16 cellular contexts compared by ENCODE assay signal in genomic region chr17:6570731-6571465, GRCh38.
"Had no signal": no experiment of that assay in that cellular context is flagged by ENCODE, and none has a peak within 500 bp of the region (broad histone marks: within the 10 kb centered on the region; RNA-seq: fewer than 3 reads in every experiment).

No MANE protein-coding gene starts in this region.

- H3K27me3 ChIP-seq: brain microvascular endothelial cell, right atrium auricular region, suprapubic skin, upper lobe of left lung had no signal

- H3K36me3 ChIP-seq: brain microvascular endothelial cell, right atrium auricular region, suprapubic skin, upper lobe of left lung had no signal

- H3K4me3 ChIP-seq: lung, right atrium auricular region, suprapubic skin, upper lobe of left lung had no signal

- H3K27ac ChIP-seq: brain microvascular endothelial cell, right atrium auricular region, suprapubic skin, upper lobe of left lung had no signal

- H3K9me3 ChIP-seq: right atrium auricular region, suprapubic skin, upper lobe of left lung had no signal

- DNase-seq: activated CD4-positive, alpha-beta T cell treated with anti-CD3 and anti-CD28 coated beads, Interleukin-2, amount 50 U/mL, for 1 hour; activated naive CD4-positive, alpha-beta T cell; activated naive CD8-positive, alpha-beta T cell treated with anti-CD3 and anti-CD28 coated beads, Interleukin-2, amount 10 ng/mL, durations not matched to agents 7 days and 5 days; brain microvascular endothelial cell; cerebellar nuclear complex; dermis blood vessel endothelial cell; erythroblast; small intestine; stimulated activated CD4-positive, alpha-beta T cell treated with anti-CD3 and anti-CD28 coated beads, Interleukin-4, amount 100 ng/mL, for 4 hours; stimulated activated CD8-positive, alpha-beta memory T cell treated with anti-CD3 and anti-CD28 coated beads, Interleukin-4, amount 100 ng/mL, for 48 hours; stimulated activated naive CD4-positive, alpha-beta T cell treated with Interleukin-2 at 50 U/mL for 16 hours; SW 1271 had no signal

- H3K27ac Mint-ChIP-seq: activated naive CD8-positive, alpha-beta T cell treated with anti-CD3 and anti-CD28 coated beads, Interleukin-2, amount 10 ng/mL, durations not matched to agents 7 days and 5 days had no signal

- H3K27me3 Mint-ChIP-seq: activated naive CD8-positive, alpha-beta T cell treated with anti-CD3 and anti-CD28 coated beads, Interleukin-2, amount 10 ng/mL, durations not matched to agents 7 days and 5 days had no signal

- H3K9me3 Mint-ChIP-seq: activated naive CD8-positive, alpha-beta T cell treated with anti-CD3 and anti-CD28 coated beads, Interleukin-2, amount 10 ng/mL, durations not matched to agents 7 days and 5 days had no signal

- H3K4me3 Mint-ChIP-seq: activated naive CD8-positive, alpha-beta T cell treated with anti-CD3 and anti-CD28 coated beads, Interleukin-2, amount 10 ng/mL, durations not matched to agents 7 days and 5 days had no signal
